Comparison of ENCODE assay signal across 1 cellular context in the genomic region with DNA sequence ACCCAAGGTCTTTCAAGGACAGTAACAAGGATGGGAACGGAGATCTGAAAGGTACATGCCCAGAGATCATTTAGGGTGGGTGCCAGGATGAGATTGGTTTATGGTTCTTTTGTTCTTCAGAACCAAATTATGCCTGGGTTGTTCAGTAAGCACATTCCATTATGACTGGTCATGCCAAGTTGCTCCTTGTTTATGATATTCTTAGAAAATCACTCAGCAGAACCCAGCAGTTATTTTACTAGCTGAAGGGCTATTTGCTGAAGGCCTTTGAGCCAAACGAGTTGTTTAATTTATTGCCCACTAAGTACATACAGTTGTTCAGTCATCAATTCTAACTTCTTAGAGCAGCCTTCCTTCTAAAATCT.
TF ChIP-seq lines count a peak whose summit lies in the region.

No MANE protein-coding gene starts in this region.

TF ChIP-seq in IMR-90, 13 proteins besides CTCF, POLR2A, EP300 and RAD21:
- TF ChIP-seq SMC3 (IDR thresholded peaks at IDR 0.05; ENCODE audit: low read depth, low read length) (no peak), FOS (IDR thresholded peaks at IDR 0.05; ENCODE audit: low read depth, low read length) (no peak), NFE2L2 (IDR thresholded peaks at IDR 0.05; ENCODE audit: low read depth, low read length) (no peak), BHLHE40 (IDR thresholded peaks at IDR 0.05; ENCODE audit: low read depth, low read length) (no peak), CEBPB (IDR thresholded peaks at IDR 0.05; ENCODE audit: low read depth, low read length) (no peak), CHD1 (IDR thresholded peaks at IDR 0.05; ENCODE audit: low read depth, low read length) (no peak)
- TF ChIP-seq, protein P1, sequence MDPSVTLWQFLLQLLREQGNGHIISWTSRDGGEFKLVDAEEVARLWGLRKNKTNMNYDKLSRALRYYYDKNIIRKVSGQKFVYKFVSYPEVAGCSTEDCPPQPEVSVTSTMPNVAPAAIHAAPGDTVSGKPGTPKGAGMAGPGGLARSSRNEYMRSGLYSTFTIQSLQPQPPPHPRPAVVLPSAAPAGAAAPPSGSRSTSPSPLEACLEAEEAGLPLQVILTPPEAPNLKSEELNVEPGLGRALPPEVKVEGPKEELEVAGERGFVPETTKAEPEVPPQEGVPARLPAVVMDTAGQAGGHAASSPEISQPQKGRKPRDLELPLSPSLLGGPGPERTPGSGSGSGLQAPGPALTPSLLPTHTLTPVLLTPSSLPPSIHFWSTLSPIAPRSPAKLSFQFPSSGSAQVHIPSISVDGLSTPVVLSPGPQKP (IDR thresholded peaks at IDR 0.05; ENCODE audit: borderline replicate concordance, low read depth, low read length), result no peak
